Comparison of ENCODE assay signal across 10 cellular contexts in the genomic region with DNA sequence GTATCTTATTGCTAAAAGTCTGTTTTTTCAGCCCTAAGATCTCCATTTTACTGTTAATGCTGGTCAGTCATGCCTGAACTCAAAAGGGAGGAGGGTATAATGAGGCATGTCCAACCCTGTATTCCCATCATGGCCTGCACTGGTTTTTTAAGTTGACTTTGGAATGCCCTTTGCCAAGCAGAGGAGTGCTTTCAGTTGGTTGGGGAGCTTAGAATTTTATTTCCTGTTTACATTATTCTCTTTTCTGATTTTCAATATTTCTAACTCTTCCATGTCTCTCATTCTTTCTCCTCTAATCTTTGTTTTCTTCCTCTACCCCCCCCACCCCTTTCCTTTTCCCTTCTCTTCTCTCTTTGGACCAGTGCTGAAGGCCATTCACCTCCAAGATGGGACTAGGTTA. TPM values are rescaled to one million over a fixed set of nuclear protein-coding genes. Genes with fewer than 3 reads are reported as not detected.
"Had no signal": no experiment of that assay in that cellular context is flagged by ENCODE, and none has a peak within 500 bp of the region (broad histone marks: within the 10 kb centered on the region; RNA-seq: fewer than 3 reads in every experiment).

No MANE protein-coding gene starts in this region.

- DNase-seq: esophagus squamous epithelium had no signal

- H3K36me3 ChIP-seq: esophagus squamous epithelium, pancreas had no signal

- H3K27me3 ChIP-seq: esophagus squamous epithelium, pancreas had no signal

- H3K9me3 ChIP-seq: esophagus squamous epithelium, pancreas had no signal

- H3K4me3 ChIP-seq: skin epidermis had no signal

- H3K4me1 ChIP-seq: foreskin keratinocyte had no signal

- H3K27ac ChIP-seq: esophagus squamous epithelium, foreskin keratinocyte had no signal

- FAIRE-seq: pancreas had no signal

RNA-seq across cellular contexts. Expression of gene DHRS2, which starts 4.9 kb away (rescaled TPM):
- total RNA-seq: activated B cell treated with CpG ODN at 0.5 μM for 24 hours, bronchial epithelial cell, T-helper 17 cell had no signal

RNA-seq across cellular contexts. Expression of gene JPH4, which starts 52.6 kb away (rescaled TPM):
- total RNA-seq: activated CD4-positive, alpha-beta T cell treated with anti-CD3 and anti-CD28 coated beads, Interleukin-2, amount 10 ng/mL, durations not matched to agents 7 days and 5 days; activated naive CD4-positive, alpha-beta T cell treated with anti-CD3 and anti-CD28 coated beads, Interleukin-2, amount 50 U/mL, for 72 hours; bronchial epithelial cell; foreskin keratinocyte; renal cortical epithelial cell; T-helper 17 cell had no signal
- polyA plus RNA-seq: foreskin keratinocyte had no signal
